Comparison of ENCODE assay signal across 14 cellular contexts in genomic region chr5:125140855-125141254, GRCh38.
DNase-seq lines count a peak whose midpoint lies in the region; ATAC-seq and TF ChIP-seq lines count a peak whose summit lies in the region.
"Had no signal": no experiment of that assay in that cellular context is flagged by ENCODE, and none has a peak within 500 bp of the region (broad histone marks: within the 10 kb centered on the region; RNA-seq: fewer than 3 reads in every experiment).

No MANE protein-coding gene starts in this region.

- H3K4me3 ChIP-seq in right atrium auricular region = no peak overlapping the region
- H3K4me3 ChIP-seq in SJSA1 = no peak overlapping the region
- H3K4me3 ChIP-seq: GM12878, K562, left lung, skin epidermis had no signal

- H3K36me3 ChIP-seq in right atrium auricular region (no peaks in the 10 kb centered on the region), SJSA1 (peaks cover 2% of the 10 kb centered on the region; the same call in 1 of the 2 replicates)
- H3K36me3 ChIP-seq: left lung had no signal

- POLR2A ChIA-PET in HEK293T (lab: Yijun Ruan, JAX) = interaction anchor here (1.4 kb wide), 1 partner anchor 11 kb away, joined by 4 read pairs; no protein-coding TSS in a partner anchor

- no peak for TF ChIP-seq CTCF in right atrium auricular region (IDR thresholded peaks at IDR 0.05)

- DNase-seq in Right ventricle myocardium inferior (ENCODE audit: missing footprints) (no peak), right atrium auricular region (ENCODE audit: low spot score) (no peak), SJSA1 (ENCODE audit: low read depth in 1 of 2, low spot score in 2 of 2) (peak; percentile 63 to 78), left cardiac atrium (no peak), cerebellum (ENCODE audit: low spot score) (no peak), HEK293T (ENCODE audit: extremely low spot score) (no peak)
- DNase-seq in stimulated activated naive CD4-positive, alpha-beta T cell (lab: John Stamatoyannopoulos, UW) = no peak
- DNase-seq: activated naive CD8-positive, alpha-beta T cell treated with anti-CD3 and anti-CD28 coated beads for 36 hours; left lung; OCI-M1 had no signal

- intact Hi-C loops in Right ventricle myocardium inferior (cut with DNase I) = no loop called here
- intact Hi-C loops in left cardiac atrium (cut with DNase I) = no loop called here

- ATAC-seq in Right ventricle myocardium inferior (peak; percentile 46), left cardiac atrium (peak; percentile 39 to 78), GM18520 (IDR thresholded peaks at IDR 0.05; ENCODE audit: unreplicated experiment) (no peak)
- ATAC-seq: GM12878, K562, left lung had no signal

- no peaks in the 10 kb centered on the region for H3K9me3 ChIP-seq in right atrium auricular region
- H3K9me3 ChIP-seq in SJSA1 (replicated peaks) = no peaks in the 10 kb centered on the region
- H3K9me3 ChIP-seq: left lung had no signal

- H3K4me1 ChIP-seq in right atrium auricular region = no peaks in the 10 kb centered on the region
- H3K4me1 ChIP-seq in SJSA1 (replicated peaks) = peaks cover 31% of the 10 kb centered on the region
- H3K4me1 ChIP-seq: left lung had no signal

- CTCF ChIA-PET in HEK293T (lab: Yijun Ruan, JAX) = no interaction called here

- no peak overlapping the region for H3K27ac ChIP-seq in right atrium auricular region
- H3K27ac ChIP-seq in SJSA1 = peak overlapping the region; percentile 74
- H3K27ac ChIP-seq: left lung had no signal

- H3K27me3 ChIP-seq in right atrium auricular region (no peaks in the 10 kb centered on the region), SJSA1 (replicated peaks) (no peaks in the 10 kb centered on the region)
- H3K27me3 ChIP-seq: left lung had no signal

TF ChIP-seq in HEK293T, 16 proteins besides CTCF, POLR2A, EP300 and RAD21:
- TF ChIP-seq FOXK2 (IDR thresholded peaks at IDR 0.05) (no peak), BHLHE40 (IDR thresholded peaks at IDR 0.05; ENCODE audit: borderline replicate concordance) (no peak), SP1 (IDR thresholded peaks at IDR 0.05) (no peak), TARDBP (IDR thresholded peaks at IDR 0.05) (no peak), FOXM1 (IDR thresholded peaks at IDR 0.05; ENCODE audit: borderline replicate concordance) (no peak), L3MBTL2 (conservative IDR thresholded peaks at IDR 0.05) (no peak), ZNF384 (IDR thresholded peaks at IDR 0.05) (no peak), ARNT (IDR thresholded peaks at IDR 0.05) (no peak), SUZ12 (IDR thresholded peaks at IDR 0.05) (no peak), ELF4 (IDR thresholded peaks at IDR 0.05) (no peak), CTBP1 (IDR thresholded peaks at IDR 0.05; ENCODE audit: borderline replicate concordance) (no peak), LEF1 (IDR thresholded peaks at IDR 0.05; ENCODE audit: borderline replicate concordance) (no peak)
TF ChIP-seq in HEK293T: peak in this region for 0.

Comparison
In these comparisons a context has a peak if more than half of its experiments do, and no peak if none do; other contexts are left out.
1. DNase-seq: peak in SJSA1 (2 of 2); none in Right ventricle myocardium inferior (single experiment), right atrium auricular region (single experiment), left cardiac atrium (single experiment), cerebellum (single experiment), stimulated activated naive CD4-positive, alpha-beta T cell (0 of 6) and HEK293T (single experiment).